18 cellular contexts compared by ENCODE assay signal in genomic region chr3:192929755-192930491, GRCh38. TPM values are rescaled to one million over a fixed set of nuclear protein-coding genes. Genes with fewer than 3 reads are reported as not detected.
DNase-seq lines count a peak whose midpoint lies in the region; ATAC-seq, FAIRE-seq and TF ChIP-seq lines count a peak whose summit lies in the region.
"Had no signal": no experiment of that assay in that cellular context is flagged by ENCODE, and none has a peak within 500 bp of the region (broad histone marks: within the 10 kb centered on the region; RNA-seq: fewer than 3 reads in every experiment).

No MANE protein-coding gene starts in this region.

- no peaks in the 10 kb centered on the region for H3K27me3 ChIP-seq in left ventricle myocardium inferior (ENCODE audit: low read depth)
- no peaks in the 10 kb centered on the region for H3K27me3 ChIP-seq in PC-3 (ENCODE audit: low read length)
- no peaks in the 10 kb centered on the region for H3K27me3 ChIP-seq in hepatocyte
- no peaks in the 10 kb centered on the region for H3K27me3 ChIP-seq in upper lobe of right lung
- no peaks in the 10 kb centered on the region for H3K27me3 ChIP-seq in Peyer's patch
- H3K27me3 ChIP-seq in small intestine (ENCODE audit: control insufficient read depth in 2 of 2, insufficient read depth in 2 of 2, low read length in 2 of 2), result no peaks in the 10 kb centered on the region
- H3K27me3 ChIP-seq: esophagus squamous epithelium had no signal

- H3K27ac ChIP-seq in left ventricle myocardium inferior (replicated peaks) (no peak overlapping the region), PC-3 (ENCODE audit: low read length) (peak overlapping the region; percentile 79), hepatocyte (peak overlapping the region; percentile 53), upper lobe of right lung (no peak overlapping the region), Peyer's patch (peak overlapping the region in 1 of 4 donors; percentile 6), small intestine (ENCODE audit: low read depth in 1 of 2, low read length in 1 of 2) (no peak overlapping the region)
- H3K27ac ChIP-seq: esophagus squamous epithelium had no signal

- H3K9me3 ChIP-seq in left ventricle myocardium inferior (replicated peaks) (no peaks in the 10 kb centered on the region), PC-3 (ENCODE audit: low read length) (no peaks in the 10 kb centered on the region), hepatocyte (ENCODE audit: low read depth) (no peaks in the 10 kb centered on the region), upper lobe of right lung (no peaks in the 10 kb centered on the region), Peyer's patch (no peaks in the 10 kb centered on the region), small intestine (ENCODE audit: control insufficient read depth, low read depth) (no peaks in the 10 kb centered on the region)
- H3K9me3 ChIP-seq: Caco-2, esophagus squamous epithelium had no signal

- POLR2A ChIA-PET in PC-3 (lab: Charles Lee; ENCODE audit: unreplicated experiment), result no interaction called here

- H3K4me3 ChIP-seq in left ventricle myocardium inferior, result no peak overlapping the region
- H3K4me3 ChIP-seq in PC-3 (ENCODE audit: low read length), result no peak overlapping the region
- no peak overlapping the region for H3K4me3 ChIP-seq in hepatocyte
- H3K4me3 ChIP-seq in upper lobe of right lung, result no peak overlapping the region
- H3K4me3 ChIP-seq in Peyer's patch, result no peak overlapping the region
- no peak overlapping the region for H3K4me3 ChIP-seq in small intestine (ENCODE audit: low read depth in 1 of 2, low read length in 2 of 2)
- H3K4me3 ChIP-seq: esophagus squamous epithelium had no signal

- H3K4me1 ChIP-seq in left ventricle myocardium inferior (no peaks in the 10 kb centered on the region), PC-3 (ENCODE audit: insufficient read depth, low read length) (peaks cover 46% of the 10 kb centered on the region), hepatocyte (ENCODE audit: insufficient read depth) (peaks cover 5% of the 10 kb centered on the region), upper lobe of right lung (peaks cover 8% of the 10 kb centered on the region), Peyer's patch (peaks cover 0 to 7% (median 0%) of the 10 kb centered on the region in 4 donors), small intestine (ENCODE audit: control insufficient read depth in 2 of 2, insufficient read depth in 1 of 2, low read depth in 1 of 2, low read length in 1 of 2) (no peaks in the 10 kb centered on the region)
- H3K4me1 ChIP-seq: esophagus squamous epithelium had no signal

- no peaks in the 10 kb centered on the region for H3F3A ChIP-seq in PC-3 (ENCODE audit: low read length, unreplicated experiment)

- peak; percentile 31 for ATAC-seq in left ventricle myocardium superior
- ATAC-seq in PC-3, result no peak
- ATAC-seq in upper lobe of right lung, result peak; percentile 80
- no peak for ATAC-seq in HG02763 (IDR thresholded peaks at IDR 0.05; ENCODE audit: unreplicated experiment)
- ATAC-seq: natural killer cell, Panc1, T-helper 17 cell had no signal

- no peak for TF ChIP-seq POLR2A in Peyer's patch (IDR thresholded peaks at IDR 0.05)

- no TSS peak for BruUV-seq in PC-3 (replicated peaks; lab: Mats Ljungman, UMichigan)

- H4K20me1 ChIP-seq in PC-3 (ENCODE audit: low read length), result no peaks in the 10 kb centered on the region
- no peaks in the 10 kb centered on the region for H4K20me1 ChIP-seq in hepatocyte (ENCODE audit: insufficient read depth, poor library complexity, severe bottlenecking)

- TF ChIP-seq CTCF in left ventricle myocardium inferior (IDR thresholded peaks at IDR 0.05; ENCODE audit: borderline replicate concordance) (no peak), PC-3 (conservative IDR thresholded peaks at IDR 0.05; ENCODE audit: low read depth, low read length) (no peak), hepatocyte (IDR thresholded peaks at IDR 0.05; ENCODE audit: poor library complexity) (no peak), upper lobe of right lung (IDR thresholded peaks at IDR 0.05) (no peak), Peyer's patch (IDR thresholded peaks at IDR 0.05) (no peak)

- peak overlapping the region; percentile 47; the same call in 1 of the 2 replicates for H3K9ac ChIP-seq in PC-3 (ENCODE audit: low read length)

- no peak for FAIRE-seq in small intestine (lab: Jason Lieb, UNC)

- H3K4me2 ChIP-seq in PC-3 (ENCODE audit: low read length), result no peak overlapping the region; the same call in 1 of the 2 replicates
- H3K4me2 ChIP-seq in hepatocyte, result no peak overlapping the region

- H3K79me2 ChIP-seq in PC-3 (ENCODE audit: low read length), result no peaks in the 10 kb centered on the region
- H3K79me2 ChIP-seq in hepatocyte, result no peaks in the 10 kb centered on the region

- no peak overlapping the region for H2AFZ ChIP-seq in PC-3 (ENCODE audit: low read length)
- no peak overlapping the region for H2AFZ ChIP-seq in hepatocyte

- H3K9me2 ChIP-seq in PC-3 (replicated peaks; ENCODE audit: low read length) (no peaks in the 10 kb centered on the region), hepatocyte (replicated peaks; ENCODE audit: insufficient read depth) (no peaks in the 10 kb centered on the region)

- no peaks in the 10 kb centered on the region for H3K36me3 ChIP-seq in left ventricle myocardium inferior
- H3K36me3 ChIP-seq in PC-3 (ENCODE audit: low read depth, low read length), result no peaks in the 10 kb centered on the region
- no peaks in the 10 kb centered on the region for H3K36me3 ChIP-seq in hepatocyte (replicated peaks; ENCODE audit: insufficient read depth, low read depth)
- H3K36me3 ChIP-seq in upper lobe of right lung, result no peaks in the 10 kb centered on the region
- no peaks in the 10 kb centered on the region for H3K36me3 ChIP-seq in Peyer's patch
- no peaks in the 10 kb centered on the region for H3K36me3 ChIP-seq in small intestine (ENCODE audit: control insufficient read depth in 2 of 2, insufficient read depth in 2 of 2, low read length in 2 of 2)
- H3K36me3 ChIP-seq: esophagus squamous epithelium had no signal

- CTCF ChIA-PET in PC-3 (lab: Charles Lee), result no interaction called here

- intact Hi-C loops in left ventricle myocardium superior (cut with micrococcal nuclease) (no loop called here), left ventricle myocardium inferior (cut with micrococcal nuclease) (no loop called here), PC-3 (cut with micrococcal nuclease) (no loop called here), upper lobe of right lung (cut with DNase I) (no loop called here)

- 71% methylated on average over 9 of the region's 9 CpGs for WGBS in hepatocyte (ENCODE audit: low lambda C conversion rate, missing lambda C conversion rate)
- 54 to 65% (median 54%) methylated on average over 9 of the region's 9 CpGs for WGBS in small intestine, 3 donors

- DNase-seq in left ventricle myocardium superior, result no peak
- no peak for DNase-seq in left ventricle myocardium inferior
- DNase-seq in PC-3, result no peak
- no peak for DNase-seq in hepatocyte (ENCODE audit: low spot score)
- DNase-seq in upper lobe of right lung, result no peak
- DNase-seq in Peyer's patch, result no peak
- no peak for DNase-seq in small intestine
- DNase-seq: activated CD4-positive, CD25-positive, alpha-beta regulatory T cell treated with anti-CD3 and anti-CD28 coated beads, Interleukin-2, amount 50 U/mL, for 72 hours; activated CD8-positive, alpha-beta memory T cell treated with anti-CD3 and anti-CD28 coated beads, Interleukin-2, amount 50 U/mL, for 4 hours; Caco-2; esophagus squamous epithelium; left cardiac atrium; natural killer cell; NCI-H510A; T-helper 17 cell had no signal

RNA-seq across cellular contexts. Expression of gene MB21D2, which starts 12.3 kb away (rescaled TPM):
- total RNA-seq in left ventricle myocardium superior (1.8 TPM), left ventricle myocardium inferior (1.8 TPM), PC-3 (2014; rRNA removed) (22.5 and 26.0 TPM in 2 replicates), hepatocyte (22.1 and 23.0 TPM in 2 replicates), upper lobe of right lung (8.0 TPM), Peyer's patch (10 to 100 TPM in 2 of 4 donors, 1 to 10 TPM in 2; 6.6 to 16.6 (median 13.0) TPM)
- polyA plus RNA-seq in hepatocyte (7.6 and 9.1 TPM in 2 replicates), small intestine (10 to 100 TPM in 2 of 3 donors, 1 to 10 TPM in 1; 4.9 to 15.9 (median 11.2) TPM)
- polyA plus RNA-seq: IgD-negative memory B cell had no signal

Comparison
In these comparisons a context has a peak if more than half of its experiments do, and no peak if none do; other contexts are left out.
1. ATAC-seq: peak in left ventricle myocardium superior (single experiment) and upper lobe of right lung (single experiment); none in PC-3 (single experiment) and HG02763 (single experiment).
2. H3K27ac ChIP-seq: peak in PC-3 (single experiment) and hepatocyte (single experiment); none in left ventricle myocardium inferior (single experiment), upper lobe of right lung (single experiment) and small intestine (0 of 2).